In the genomic region with DNA sequence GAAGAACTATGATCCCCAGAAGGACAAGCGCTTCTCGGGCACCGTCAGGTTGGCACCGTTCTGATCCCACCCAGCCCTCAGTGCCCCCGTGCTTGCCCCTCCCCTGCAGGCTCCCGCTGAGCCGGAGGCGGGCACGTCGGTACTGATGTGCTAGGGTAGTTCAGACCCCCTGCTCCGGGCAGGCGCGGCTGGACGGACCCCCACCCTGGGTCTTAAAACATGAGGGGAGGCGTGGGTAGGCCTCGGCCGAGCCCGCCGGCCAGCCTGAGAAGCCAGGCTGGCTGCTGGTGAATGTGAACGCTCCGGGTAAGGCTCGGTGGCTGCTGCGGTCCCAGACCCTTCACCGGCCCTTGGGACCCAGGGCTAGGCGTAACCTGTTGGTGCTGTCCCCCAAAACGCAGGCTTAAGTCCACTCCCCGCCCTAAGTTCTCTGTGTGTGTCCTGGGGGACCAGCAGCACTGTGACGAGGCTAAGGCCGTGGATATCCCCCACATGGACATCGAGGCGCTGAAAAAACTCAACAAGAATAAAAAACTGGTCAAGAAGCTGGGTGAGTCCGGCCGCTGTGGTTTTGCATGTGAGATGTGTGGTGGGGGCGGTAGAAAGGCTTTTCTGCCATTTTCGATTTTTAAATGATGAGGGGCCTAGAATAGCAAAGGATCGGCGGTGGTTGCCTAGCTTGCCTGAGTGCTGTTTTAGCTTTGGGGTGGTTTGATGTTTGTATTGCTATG, we compare ENCODE assay signal across 6 cellular contexts. TPM values are rescaled to one million over a fixed set of nuclear protein-coding genes. Genes with fewer than 3 reads are reported as not detected.
DNase-seq lines count a peak whose midpoint lies in the region; TF ChIP-seq lines count a peak whose summit lies in the region.

No MANE protein-coding gene starts in this region.

- H3K27me3 ChIP-seq in ACC112 (ENCODE audit: insufficient read depth, low read length), result no peaks in the 10 kb centered on the region
- no peaks in the 10 kb centered on the region for H3K27me3 ChIP-seq in skeletal muscle satellite cell (ENCODE audit: control insufficient read depth, insufficient read depth, low read length)

- peaks cover 18 to 30% (median 29%) of the 10 kb centered on the region in 3 donors for H3K4me1 Mint-ChIP-seq in IgD-negative memory B cell

- TF ChIP-seq CTCF in epithelial cell of proximal tubule (conservative IDR thresholded peaks at IDR 0.05; ENCODE audit: low read depth, low read length), result no peak

- H3K9ac ChIP-seq in skeletal muscle satellite cell (ENCODE audit: low read depth, low read length), result peak overlapping the region; percentile 100

- H3K27ac Mint-ChIP-seq in IgD-negative memory B cell, result peak overlapping the region; percentile 96 to 99 (median 99)

- peak overlapping the region; percentile 92 to 99 (median 98) for H3K4me3 Mint-ChIP-seq in IgD-negative memory B cell

- H3K9me3 ChIP-seq in skeletal muscle satellite cell (replicated peaks; ENCODE audit: low read length), result no peaks in the 10 kb centered on the region

- H3K27ac ChIP-seq in ACC112 (ENCODE audit: low read depth, low read length), result peak overlapping the region; percentile 78

- no peak for DNase-seq in epithelial cell of proximal tubule (ENCODE audit: low read depth)
- no peak for DNase-seq in 8988T
- DNase-seq in NCI-H1436 (lab: John Stamatoyannopoulos, UW), result no peak

- H3K4me3 ChIP-seq in ACC112 (ENCODE audit: low read depth, low read length) (peak overlapping the region; percentile 99), epithelial cell of proximal tubule (ENCODE audit: low read depth, low read length) (peak overlapping the region; percentile 92), skeletal muscle satellite cell (ENCODE audit: low read length) (peak overlapping the region; percentile 95)

- peak overlapping the region; percentile 91 for H3K4me2 ChIP-seq in skeletal muscle satellite cell (ENCODE audit: low read length)

- H3K79me2 ChIP-seq in ACC112 (ENCODE audit: control insufficient read depth, insufficient read depth, low read length, unreplicated experiment), result peaks cover 40% of the 10 kb centered on the region

- H3K36me3 Mint-ChIP-seq in IgD-negative memory B cell, result peaks cover 2% of the 10 kb centered on the region

- peaks cover 20% of the 10 kb centered on the region for H3K4me1 ChIP-seq in ACC112 (ENCODE audit: control insufficient read depth, insufficient read depth, low read length, unreplicated experiment)
- peaks cover 31% of the 10 kb centered on the region for H3K4me1 ChIP-seq in skeletal muscle satellite cell (ENCODE audit: control insufficient read depth, insufficient read depth, low read length)

- no peak overlapping the region for H2AFZ ChIP-seq in ACC112 (ENCODE audit: low read length, unreplicated experiment)

- H3K36me3 ChIP-seq in ACC112 (ENCODE audit: insufficient read depth, low read length) (peaks cover 35% of the 10 kb centered on the region), skeletal muscle satellite cell (ENCODE audit: insufficient read depth, low read length) (peaks cover 57% of the 10 kb centered on the region)

- no peaks in the 10 kb centered on the region for H3K27me3 Mint-ChIP-seq in IgD-negative memory B cell

- no peaks in the 10 kb centered on the region for H3K9me3 Mint-ChIP-seq in IgD-negative memory B cell

RNA-seq across cellular contexts. Expression of gene RPL10A, which starts 0.9 kb away (rescaled TPM):
- 1,088 TPM for polyA plus RNA-seq in IgD-negative memory B cell
- total RNA-seq in epithelial cell of proximal tubule, result 1,618 and 1,772 TPM in 2 replicates
- total RNA-seq in skeletal muscle satellite cell (2012; rRNA removed), result 1,553 and 2,067 TPM in 2 replicates

RNA-seq across cellular contexts. Expression of gene FANCE, which starts 17.0 kb away (rescaled TPM):
- 5.8 TPM for polyA plus RNA-seq in IgD-negative memory B cell
- 7.5 and 14.9 TPM in 2 replicates for total RNA-seq in epithelial cell of proximal tubule
- total RNA-seq in skeletal muscle satellite cell (2012; rRNA removed), result 6.3 TPM in 2 replicates

RNA-seq across cellular contexts. Expression of gene TEAD3, which starts 27.7 kb away (rescaled TPM):
- polyA plus RNA-seq in IgD-negative memory B cell, result not detected
- 15.3 and 19.1 TPM in 2 replicates for total RNA-seq in epithelial cell of proximal tubule
- 6.8 and 8.1 TPM in 2 replicates for total RNA-seq in skeletal muscle satellite cell (2012; rRNA removed)

RNA-seq across cellular contexts. Expression of gene TULP1, which starts 43.6 kb away (rescaled TPM):
- polyA plus RNA-seq in IgD-negative memory B cell, result not detected
- not detected in 2 replicates for total RNA-seq in epithelial cell of proximal tubule
- total RNA-seq in skeletal muscle satellite cell (2012; rRNA removed), result not detected in 2 replicates
